Comparison of ENCODE assay signal across 10 cellular contexts in genomic region chr12:103495158-103495782, GRCh38. TPM values are rescaled to one million over a fixed set of nuclear protein-coding genes. Genes with fewer than 3 reads are reported as not detected.
DNase-seq lines count a peak whose midpoint lies in the region; ATAC-seq and TF ChIP-seq lines count a peak whose summit lies in the region.
"Had no signal": no experiment of that assay in that cellular context is flagged by ENCODE, and none has a peak within 500 bp of the region (broad histone marks: within the 10 kb centered on the region; RNA-seq: fewer than 3 reads in every experiment).

No MANE protein-coding gene starts in this region.

- ATAC-seq in GM18511 (IDR thresholded peaks at IDR 0.05; ENCODE audit: unreplicated experiment) (peak; percentile 73), HG02981 (IDR thresholded peaks at IDR 0.05; ENCODE audit: unreplicated experiment) (peak; percentile 70)

- H3K4me2 ChIP-seq in skeletal muscle satellite cell (ENCODE audit: low read length): peak overlapping the region; percentile 72

- no peak for TF ChIP-seq CTCF in cardiac muscle cell (IDR thresholded peaks at IDR 0.05; ENCODE audit: low read depth, low read length)

- H3K36me3 ChIP-seq in cardiac muscle cell (no peaks in the 10 kb centered on the region), skeletal muscle satellite cell (ENCODE audit: insufficient read depth, low read length) (no peaks in the 10 kb centered on the region)

- H3K27me3 ChIP-seq in cardiac muscle cell (peaks cover 38% of the 10 kb centered on the region), skeletal muscle satellite cell (ENCODE audit: control insufficient read depth, insufficient read depth, low read length) (peaks cover 38% of the 10 kb centered on the region)

- H3K27ac ChIP-seq in cardiac muscle cell: no peak overlapping the region

- H3K9ac ChIP-seq in skeletal muscle satellite cell (ENCODE audit: low read depth, low read length): no peak overlapping the region

- H3K4me1 ChIP-seq in cardiac muscle cell (ENCODE audit: low read depth) (no peaks in the 10 kb centered on the region), skeletal muscle satellite cell (ENCODE audit: control insufficient read depth, insufficient read depth, low read length) (peaks cover 5% of the 10 kb centered on the region)

- DNase-seq in NCI-H510A (lab: John Stamatoyannopoulos, UW) (peak; percentile 86), activated T-helper 1 cell treated with Interleukin-2 at 50 U/mL for 16 hours (ENCODE audit: low read depth) (peak; percentile 32), cardiac muscle cell (ENCODE audit: low read depth in 1 of 2, low spot score in 1 of 2) (peak in 1 of 2 donors; percentile 50), HT-29 (ENCODE audit: low spot score) (no peak), NOMO-1 (lab: John Stamatoyannopoulos, UW; ENCODE audit: unreplicated experiment in 2 of 2) (no peak)

- no peaks in the 10 kb centered on the region for H3K9me3 ChIP-seq in cardiac muscle cell (ENCODE audit: low read depth)
- no peaks in the 10 kb centered on the region for H3K9me3 ChIP-seq in skeletal muscle satellite cell (replicated peaks; ENCODE audit: low read length)

- H3K4me3 ChIP-seq in cardiac muscle cell: peak overlapping the region; percentile 44
- H3K4me3 ChIP-seq in skeletal muscle satellite cell (ENCODE audit: low read length): peak overlapping the region; percentile 51

RNA-seq across cellular contexts. Expression of gene C12orf42, which starts 0.5 kb away (rescaled TPM):
- total RNA-seq in cardiac muscle cell: not detected in 2 replicates
- not detected in 2 replicates for polyA plus RNA-seq in cardiac muscle cell
- total RNA-seq in skeletal muscle satellite cell (2012; rRNA removed): not detected in 2 replicates
- total RNA-seq in HT-29 (2014; rRNA removed; shearing (Covaris generic)): 0.16 TPM in 1 of 2 replicates, not detected in the other
- total RNA-seq: M059J, renal cortical epithelial cell had no signal

Comparison
In these comparisons a context has a peak if more than half of its experiments do, and no peak if none do; other contexts are left out.
1. DNase-seq: peak in NCI-H510A (single experiment) and activated T-helper 1 cell treated with Interleukin-2 at 50 U/mL for 16 hours (single experiment); none in HT-29 (single experiment) and NOMO-1 (0 of 2).